In genomic region chr11:61828629-61829407, GRCh38 we compare ENCODE assay signal across 8 cellular contexts.
DNase-seq lines count a peak whose midpoint lies in the region; ATAC-seq and TF ChIP-seq lines count a peak whose summit lies in the region.

No MANE protein-coding gene starts in this region.

- H3K79me2 ChIP-seq in OCI-LY1 (ENCODE audit: insufficient read depth, low read length): peaks cover 10% of the 10 kb centered on the region; the same call in 1 of the 2 replicates

- no peaks in the 10 kb centered on the region for H3F3A ChIP-seq in OCI-LY1 (ENCODE audit: insufficient read depth, low read length)

- in situ Hi-C loops in astrocyte of the cerebellum (cut with HindIII; ENCODE audit: low sequenced_read_pairs): no loop called here

- peak overlapping the region; percentile 80 for H3K9ac ChIP-seq in OCI-LY1 (ENCODE audit: low read length)

- TF ChIP-seq CTCF in GM06990 (IDR thresholded peaks at IDR 0.05; ENCODE audit: insufficient read depth, low read length, poor library complexity, severe bottlenecking) (peak; percentile 72), OCI-LY1 (IDR thresholded peaks at IDR 0.05; ENCODE audit: low read length) (peak; percentile 53), astrocyte of the cerebellum (IDR thresholded peaks at IDR 0.05; ENCODE audit: low read depth, low read length, missing control alignments) (peak; percentile 63)

- H3K36me3 ChIP-seq in GM06990 (ENCODE audit: control insufficient read depth, insufficient read depth, low read length): peaks cover 3% of the 10 kb centered on the region
- peaks cover 7% of the 10 kb centered on the region; the same call in 1 of the 2 replicates for H3K36me3 ChIP-seq in OCI-LY1 (ENCODE audit: insufficient read depth, low read length)

- H3K27ac ChIP-seq in OCI-LY1 (ENCODE audit: low read depth, low read length, poor library complexity, severe bottlenecking): peak overlapping the region; percentile 96

- peak overlapping the region; percentile 71 for H3K4me2 ChIP-seq in OCI-LY1 (ENCODE audit: low read length)

- DNase-seq in GM06990 (ENCODE audit: extremely low read depth, insufficient read length): peak; percentile 80
- no peak for DNase-seq in astrocyte of the cerebellum (ENCODE audit: low read depth)
- peak in 31 of 51 donors; percentile 17 to 77 (median 45) for DNase-seq in hypothalamus (lab: John Stamatoyannopoulos, UW)
- DNase-seq in retina: peak; percentile 85

- ATAC-seq in HG02642 (IDR thresholded peaks at IDR 0.05; ENCODE audit: poor library complexity, unreplicated experiment) (peak; percentile 31), GM21825 (IDR thresholded peaks at IDR 0.05; ENCODE audit: unreplicated experiment) (no peak), HG02938 (IDR thresholded peaks at IDR 0.05; ENCODE audit: unreplicated experiment) (no peak)

- no peaks in the 10 kb centered on the region for H4K20me1 ChIP-seq in OCI-LY1 (ENCODE audit: insufficient read depth, low read length)

- no peaks in the 10 kb centered on the region for H3K9me2 ChIP-seq in OCI-LY1 (ENCODE audit: low read depth, low read length)

- H3K4me1 ChIP-seq in OCI-LY1 (ENCODE audit: insufficient read depth, low read length, severe bottlenecking): peaks cover 62% of the 10 kb centered on the region

- H3K4me3 ChIP-seq in GM06990 (replicated peaks; ENCODE audit: low read depth, low read length): peak overlapping the region; percentile 98
- H3K4me3 ChIP-seq in OCI-LY1 (ENCODE audit: low read depth, low read length, poor library complexity, severe bottlenecking): peak overlapping the region; percentile 72
- peak overlapping the region; percentile 90 for H3K4me3 ChIP-seq in astrocyte of the cerebellum (ENCODE audit: low read depth, low read length)

- no peaks in the 10 kb centered on the region for H3K27me3 ChIP-seq in GM06990 (replicated peaks; ENCODE audit: control insufficient read depth, insufficient read depth, low read length)
- H3K27me3 ChIP-seq in OCI-LY1 (ENCODE audit: insufficient read depth, low read length): no peaks in the 10 kb centered on the region

- no peak overlapping the region for H2AFZ ChIP-seq in OCI-LY1 (ENCODE audit: low read length)

- H3K9me3 ChIP-seq in OCI-LY1 (ENCODE audit: low read length): no peaks in the 10 kb centered on the region
